ENCODE assay signal across 8 cellular contexts in the genomic region with DNA sequence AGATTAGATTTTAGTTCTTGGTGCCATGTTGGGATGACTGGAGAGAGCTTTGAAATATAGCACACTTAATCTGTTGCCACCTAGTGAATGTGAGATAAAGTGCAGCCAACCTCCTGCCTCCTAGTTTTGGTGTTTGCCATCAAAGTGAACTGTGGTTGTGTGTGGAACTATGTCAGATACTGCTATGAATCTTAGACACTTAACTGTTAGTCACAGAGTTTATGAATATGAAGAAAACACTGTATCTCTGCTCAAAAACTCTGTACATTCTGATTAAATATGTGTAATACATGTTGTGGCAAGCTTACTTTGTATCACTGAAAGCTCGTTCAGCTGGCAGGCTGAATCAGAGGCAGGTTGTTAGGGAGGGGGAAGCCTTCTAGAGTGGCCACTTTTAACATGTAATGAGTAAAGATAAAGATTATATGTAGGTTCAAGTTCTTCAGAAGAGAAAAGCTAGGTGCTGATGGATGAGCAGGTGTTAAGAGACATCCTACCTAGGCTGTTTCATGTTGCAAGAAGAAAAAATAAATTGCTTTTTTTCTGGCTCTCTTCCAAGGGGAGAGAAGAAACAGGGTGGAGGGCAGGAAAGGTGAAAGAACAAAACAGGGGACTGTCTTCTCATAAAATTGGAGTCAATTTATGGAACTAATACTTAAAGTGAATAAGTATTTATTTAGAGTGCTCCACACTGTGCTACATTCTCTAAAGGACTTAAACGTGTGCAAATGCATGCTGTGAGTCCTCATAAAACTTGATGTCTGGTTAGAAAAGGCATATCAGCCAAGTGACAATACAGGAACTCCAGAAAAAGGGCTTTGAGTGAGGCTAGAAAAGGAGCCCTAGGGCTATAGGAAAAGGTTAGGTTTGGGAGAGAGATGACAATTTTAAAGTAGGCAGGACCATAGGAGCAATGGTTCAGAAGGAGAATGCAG. TPM values are rescaled to one million over a fixed set of nuclear protein-coding genes. Genes with fewer than 3 reads are reported as not detected.
DNase-seq lines count a peak whose midpoint lies in the region; ATAC-seq and TF ChIP-seq lines count a peak whose summit lies in the region.

No MANE protein-coding gene starts in this region.

- peak; percentile 64 for ATAC-seq in thoracic aorta (ENCODE audit: insufficient number of reproducible peaks, low FRiP score, low read depth)
- ATAC-seq in GM18873 (IDR thresholded peaks at IDR 0.05; ENCODE audit: low FRiP score, unreplicated experiment), result no peak

- DNase-seq in BE2C (no peak), H4 (ENCODE audit: low spot score) (peak; percentile 73), OCI-LY7 (ENCODE audit: low spot score) (peak; percentile 14), fibroblast of peridontal ligament (ENCODE audit: extremely low read depth) (peak; percentile 63), thoracic aorta (ENCODE audit: low spot score) (no peak), activated gamma-delta T cell (lab: John Stamatoyannopoulos, UW) (no peak), GM20000 (ENCODE audit: low spot score) (no peak)

- H3K4me3 ChIP-seq in BE2C (ENCODE audit: low read depth, low read length), result no peak overlapping the region
- H3K4me3 ChIP-seq in OCI-LY7 (ENCODE audit: low read depth, low read length, poor library complexity, severe bottlenecking), result no peak overlapping the region
- H3K4me3 ChIP-seq in thoracic aorta, result no peak overlapping the region

- H3K27ac ChIP-seq in OCI-LY7 (ENCODE audit: low read depth, low read length, poor library complexity, severe bottlenecking) (no peak overlapping the region), thoracic aorta (no peak overlapping the region)

- H3K79me2 ChIP-seq in OCI-LY7 (ENCODE audit: insufficient read depth, low read depth, low read length), result no peaks in the 10 kb centered on the region

- intact Hi-C loops in OCI-LY7 (cut with micrococcal nuclease; ENCODE audit: unreplicated experiment), result no loop called here

- POLR2A ChIA-PET in OCI-LY7 (lab: Charles Lee), result interaction anchor here (0.6 kb wide), 1 partner anchor 80 kb away, joined by 4 read pairs; no protein-coding TSS in a partner anchor

- no peak overlapping the region for H2AFZ ChIP-seq in OCI-LY7 (ENCODE audit: low read length)

- H3K27me3 ChIP-seq in BE2C, result no peaks in the 10 kb centered on the region
- H3K27me3 ChIP-seq in thoracic aorta (replicated peaks; ENCODE audit: insufficient read depth), result no peaks in the 10 kb centered on the region

- CTCF ChIA-PET in OCI-LY7 (lab: Charles Lee; ENCODE audit: unreplicated experiment), result no interaction called here

- BruUV-seq in OCI-LY7 (replicated peaks; lab: Mats Ljungman, UMichigan), result no TSS peak

- H4K20me1 ChIP-seq in OCI-LY7 (ENCODE audit: insufficient read depth, low read length), result no peaks in the 10 kb centered on the region

- no peak overlapping the region for H3K4me2 ChIP-seq in OCI-LY7 (ENCODE audit: low read length)

- H3K36me3 ChIP-seq in BE2C (no peaks in the 10 kb centered on the region), OCI-LY7 (ENCODE audit: insufficient read depth, low read length) (no peaks in the 10 kb centered on the region), thoracic aorta (no peaks in the 10 kb centered on the region)

- H3K9me2 ChIP-seq in OCI-LY7 (ENCODE audit: insufficient read depth, low read length), result no peaks in the 10 kb centered on the region

- H3K9me3 ChIP-seq in BE2C (no peaks in the 10 kb centered on the region), OCI-LY7 (ENCODE audit: low read length) (no peaks in the 10 kb centered on the region), thoracic aorta (no peaks in the 10 kb centered on the region)

- TF ChIP-seq CTCF in BE2C (IDR thresholded peaks at IDR 0.05; ENCODE audit: low read depth, low read length) (peak; percentile 60), OCI-LY7 (conservative IDR thresholded peaks at IDR 0.05; ENCODE audit: low read length) (peak; percentile 67), thoracic aorta (IDR thresholded peaks at IDR 0.05) (peak; percentile 43), GM20000 (IDR thresholded peaks at IDR 0.05; ENCODE audit: extremely low read depth, missing control alignments) (no peak)

- H3K4me1 ChIP-seq in BE2C (peaks cover 9% of the 10 kb centered on the region), OCI-LY7 (ENCODE audit: insufficient read depth, low read length, poor library complexity, severe bottlenecking) (no peaks in the 10 kb centered on the region), thoracic aorta (ENCODE audit: control insufficient read depth in 1 of 2, low read depth in 2 of 2) (no peaks in the 10 kb centered on the region)

RNA-seq across cellular contexts. Expression of a gene that starts 14.1 kb away (rescaled TPM):
- 74.8 TPM for polyA plus RNA-seq in BE2C (2012; ENCODE audit: insufficient read depth, insufficient read length, low read depth)
- total RNA-seq in H4 (2014; rRNA removed; shearing (Covaris generic)), result 128 and 140 TPM in 2 replicates
- not detected in 2 replicates for total RNA-seq in OCI-LY7 (2014; rRNA removed; shearing (Covaris generic))
- total RNA-seq in OCI-LY7 (2022), result 0.17 TPM in 1 of 2 replicates, not detected in the other
- total RNA-seq in thoracic aorta, result 100 to 1,000 TPM; 144 to 296 TPM

Comparison
In these comparisons a context has a peak if more than half of its experiments do, and no peak if none do; other contexts are left out.
1. DNase-seq: peak in H4 (single experiment), OCI-LY7 (single experiment) and fibroblast of peridontal ligament (single experiment); none in BE2C (single experiment), thoracic aorta (single experiment), activated gamma-delta T cell (single experiment) and GM20000 (single experiment).
2. RNA of a gene that starts 14.1 kb away (total RNA-seq): 144 to 296 TPM in thoracic aorta and 128 to 140 TPM in H4; 0.17 TPM in OCI-LY7; every median in the first group is over 100 times any median in the second.